ENCODE assay signal across 1 cellular context in genomic region chr18:3138274-3138975, GRCh38.
TF ChIP-seq lines count a peak whose summit lies in the region.

No MANE protein-coding gene starts in this region.

TF ChIP-seq in GM23338, 12 proteins besides CTCF, POLR2A, EP300 and RAD21 (continued from another document):
- TF ChIP-seq ZNF462 (CRISPR knock-in tag; IDR thresholded peaks at IDR 0.05) = no peak
- no peak for TF ChIP-seq STAT1 (IDR thresholded peaks at IDR 0.05; ENCODE audit: unreplicated experiment)
